1 cellular context compared by ENCODE assay signal in genomic region chr4:182536221-182536620, GRCh38.
TF ChIP-seq lines count a peak whose summit lies in the region.

No MANE protein-coding gene starts in this region.

TF ChIP-seq in H1, 55 proteins besides CTCF, POLR2A, EP300 and RAD21:
- TF ChIP-seq YY1 (IDR thresholded peaks at IDR 0.05; ENCODE audit: low read depth, low read length) (0 out of 2 replicates have a peak, but pooled peaks have one; percentile 29), BRCA1 (IDR thresholded peaks at IDR 0.05; ENCODE audit: low read depth, low read length) (no peak)
